23 cellular contexts compared by ENCODE assay signal in genomic region chr13:95756072-95756471, GRCh38.
DNase-seq lines count a peak whose midpoint lies in the region; ATAC-seq, FAIRE-seq and TF ChIP-seq lines count a peak whose summit lies in the region.
"Had no signal": no experiment of that assay in that cellular context is flagged by ENCODE, and none has a peak within 500 bp of the region (broad histone marks: within the 10 kb centered on the region; RNA-seq: fewer than 3 reads in every experiment).

No MANE protein-coding gene starts in this region.

- H3K27ac ChIP-seq in H1 (ENCODE audit: low read depth, low read length) (no peak overlapping the region; the same call in 1 of the 2 replicates), neutrophil (peak overlapping the region; percentile 26)
- H3K27ac ChIP-seq: C4-2B, epithelial cell of prostate, gastroesophageal sphincter, left ventricle myocardium inferior, right lobe of liver had no signal

- FAIRE-seq in H1 (lab: Jason Lieb, UNC) = no peak
- FAIRE-seq: A549, GM12892 had no signal

- no peak overlapping the region for H4K91ac ChIP-seq in H1 (replicated peaks; ENCODE audit: insufficient read length, low read length)

- H4K5ac ChIP-seq in H1 (ENCODE audit: insufficient read length, low read depth, low read length) = peak overlapping the region; percentile 32

- H3K9ac ChIP-seq in H1 (replicated peaks in 1 of 4; ENCODE audit: extremely low read depth in 1 of 4, low read depth in 3 of 4, low read length in 3 of 4) = no peak overlapping the region

- H3K4me1 Mint-ChIP-seq in activated CD8-positive, alpha-beta T cell treated with anti-CD3 and anti-CD28 coated beads for 36 hours (ENCODE audit: low read depth) = peaks cover 7% of the 10 kb centered on the region
- H3K4me1 Mint-ChIP-seq in activated CD8-positive, alpha-beta T cell treated with anti-CD3 and anti-CD28 coated beads, Interleukin-2, amount 10 ng/mL, durations not matched to agents 7 days and 5 days (ENCODE audit: low read depth) = no peaks in the 10 kb centered on the region
- peaks cover 12 to 28% (median 15%) of the 10 kb centered on the region in 3 donors for H3K4me1 Mint-ChIP-seq in T-cell

- no peak for TF ChIP-seq EP300 in H1 (IDR thresholded peaks at IDR 0.05; ENCODE audit: borderline replicate concordance in 1 of 2, low read depth in 2 of 2, low read length in 2 of 2)

- H3K4me3 Mint-ChIP-seq in activated CD8-positive, alpha-beta T cell treated with anti-CD3 and anti-CD28 coated beads for 36 hours = no peak overlapping the region
- H3K4me3 Mint-ChIP-seq in activated CD8-positive, alpha-beta T cell treated with anti-CD3 and anti-CD28 coated beads, Interleukin-2, amount 10 ng/mL, durations not matched to agents 7 days and 5 days = no peak overlapping the region
- no peak overlapping the region for H3K4me3 Mint-ChIP-seq in T-cell
- H3K4me3 Mint-ChIP-seq: T-helper 17 cell, type B pancreatic cell had no signal

- H3K27me3 Mint-ChIP-seq in activated CD8-positive, alpha-beta T cell treated with anti-CD3 and anti-CD28 coated beads for 36 hours = no peaks in the 10 kb centered on the region
- no peaks in the 10 kb centered on the region for H3K27me3 Mint-ChIP-seq in activated CD8-positive, alpha-beta T cell treated with anti-CD3 and anti-CD28 coated beads, Interleukin-2, amount 10 ng/mL, durations not matched to agents 7 days and 5 days (ENCODE audit: low read depth)
- no peaks in the 10 kb centered on the region for H3K27me3 Mint-ChIP-seq in T-cell
- H3K27me3 Mint-ChIP-seq: T-helper 17 cell, type B pancreatic cell had no signal

- H2BK12ac ChIP-seq in H1 (ENCODE audit: low read depth, low read length) = no peak overlapping the region

- H3K9me3 ChIP-seq in H1 (ENCODE audit: insufficient read depth in 2 of 2, low read depth in 1 of 2, low read length in 1 of 2) (no peaks in the 10 kb centered on the region), neutrophil (no peaks in the 10 kb centered on the region)
- H3K9me3 ChIP-seq: A549, gastroesophageal sphincter, left ventricle myocardium inferior, right lobe of liver had no signal

- H2BK5ac ChIP-seq in H1 (ENCODE audit: low read depth, low read length) = peak overlapping the region; percentile 17; the same call in 1 of the 2 replicates

- H3K27ac Mint-ChIP-seq in activated CD8-positive, alpha-beta T cell treated with anti-CD3 and anti-CD28 coated beads for 36 hours = peak overlapping the region; percentile 40
- H3K27ac Mint-ChIP-seq in activated CD8-positive, alpha-beta T cell treated with anti-CD3 and anti-CD28 coated beads, Interleukin-2, amount 10 ng/mL, durations not matched to agents 7 days and 5 days = no peak overlapping the region
- H3K27ac Mint-ChIP-seq in T-cell = peak overlapping the region; percentile 44 to 48
- H3K27ac Mint-ChIP-seq: T-helper 17 cell, type B pancreatic cell had no signal

- H3K9me3 Mint-ChIP-seq in activated CD8-positive, alpha-beta T cell treated with anti-CD3 and anti-CD28 coated beads for 36 hours = peaks cover 2% of the 10 kb centered on the region
- H3K9me3 Mint-ChIP-seq in activated CD8-positive, alpha-beta T cell treated with anti-CD3 and anti-CD28 coated beads, Interleukin-2, amount 10 ng/mL, durations not matched to agents 7 days and 5 days (ENCODE audit: insufficient read depth) = no peaks in the 10 kb centered on the region
- no peaks in the 10 kb centered on the region for H3K9me3 Mint-ChIP-seq in T-cell

- H3K4me1 ChIP-seq in H1 (replicated peaks in 1 of 4; ENCODE audit: control insufficient read depth in 3 of 4, insufficient read depth in 4 of 4, low read length in 3 of 4) (no peaks in the 10 kb centered on the region), neutrophil (ENCODE audit: control insufficient read depth in 1 of 2, insufficient read depth in 1 of 2, low read depth in 1 of 2, low read length in 1 of 2) (peaks cover 14 to 19% of the 10 kb centered on the region in 2 experiments)
- H3K4me1 ChIP-seq: gastroesophageal sphincter, right lobe of liver had no signal

- no peak overlapping the region for H3K18ac ChIP-seq in H1 (ENCODE audit: extremely low read depth, low read length)

- TF ChIP-seq RAD21 in H1 (IDR thresholded peaks at IDR 0.05 in 1 of 2, conservative IDR thresholded peaks at IDR 0.05 in 1 of 2; ENCODE audit: low read depth in 2 of 2, low read length in 2 of 2) = no peak

- no peak overlapping the region for H3K56ac ChIP-seq in H1 (replicated peaks; ENCODE audit: insufficient read length, low read depth, low read length)

- H3K79me1 ChIP-seq in H1 (ENCODE audit: low read depth, low read length) = no peaks in the 10 kb centered on the region

- H3K36me3 ChIP-seq in H1 (ENCODE audit: control insufficient read depth in 2 of 4, insufficient read depth in 4 of 4, low read length in 3 of 4) = peaks cover 0 to 3% (median 0%) of the 10 kb centered on the region in 4 experiments; a peak in 1 of 8 replicates
- peaks cover 25% of the 10 kb centered on the region for H3K36me3 ChIP-seq in neutrophil

- intact Hi-C loops in activated CD8-positive, alpha-beta T cell treated with anti-CD3 and anti-CD28 coated beads for 36 hours (cut with micrococcal nuclease) = no loop called here

- H3K4ac ChIP-seq in H1 (replicated peaks; ENCODE audit: insufficient read length, low read depth, low read length) = no peak overlapping the region

- no peaks in the 10 kb centered on the region for H3K23me2 ChIP-seq in H1 (ENCODE audit: low read depth, low read length)

- no peak for TF ChIP-seq CTCF in activated CD8-positive, alpha-beta T cell treated with anti-CD3 and anti-CD28 coated beads for 36 hours (IDR thresholded peaks at IDR 0.05)
- no peak for TF ChIP-seq CTCF in H1 (IDR thresholded peaks at IDR 0.05; ENCODE audit: control extremely low read depth in 1 of 3, insufficient read depth in 1 of 3, low read depth in 1 of 3, low read length in 3 of 3)
- no peak for TF ChIP-seq CTCF in neutrophil (IDR thresholded peaks at IDR 0.05)
- no peak for TF ChIP-seq CTCF in GM10266 (IDR thresholded peaks at IDR 0.05; ENCODE audit: control insufficient read depth, insufficient read depth, low read depth, missing control alignments)

- TF ChIP-seq POLR2A in H1 (IDR thresholded peaks at IDR 0.05; ENCODE audit: control extremely low read depth in 1 of 2, low read depth in 2 of 2, low read length in 2 of 2) = no peak

- no peak overlapping the region for H2BK20ac ChIP-seq in H1 (ENCODE audit: low read length)

- no peak overlapping the region for H3K23ac ChIP-seq in H1 (ENCODE audit: insufficient read length)

- H3K27me3 ChIP-seq in H1 (replicated peaks in 1 of 4; ENCODE audit: control insufficient read depth in 3 of 4, extremely low read depth in 1 of 4, insufficient read depth in 3 of 4, low read length in 3 of 4) (no peaks in the 10 kb centered on the region), neutrophil (no peaks in the 10 kb centered on the region)
- H3K27me3 ChIP-seq: gastroesophageal sphincter, right lobe of liver had no signal

- no peak overlapping the region for H2AFZ ChIP-seq in H1 (ENCODE audit: low read length)

- ATAC-seq in activated CD8-positive, alpha-beta T cell treated with anti-CD3 and anti-CD28 coated beads for 36 hours = no peak
- ATAC-seq in activated CD8-positive, alpha-beta T cell treated with anti-CD3 and anti-CD28 coated beads, Interleukin-2, amount 10 ng/mL, durations not matched to agents 7 days and 5 days = no peak
- ATAC-seq in T-cell (replicated peaks in 1 of 4) (no peak), HG02884 (IDR thresholded peaks at IDR 0.05; ENCODE audit: unreplicated experiment) (no peak)
- ATAC-seq: A549, gastroesophageal sphincter, T-helper 17 cell had no signal

- H3K4me3 ChIP-seq in H1 (ENCODE audit: extremely low read depth in 1 of 4, insufficient read depth in 2 of 4, low read depth in 3 of 4, low read length in 4 of 4) = no peak overlapping the region
- H3K4me3 ChIP-seq in neutrophil (ENCODE audit: low read depth in 1 of 2, low read length in 1 of 2) = no peak overlapping the region
- H3K4me3 ChIP-seq: A549, gastroesophageal sphincter, left ventricle myocardium inferior, right lobe of liver had no signal

- 92% methylated on average over 5 of the region's 5 CpGs; no CpG with 5 or more reads in 1 of the 2 experiments for WGBS in H1 (ENCODE audit: extremely low coverage in 1 of 2, insufficient coverage in 1 of 2, insufficient read length in 1 of 2, insufficient replicate concordance in 2 of 2, low coverage in 1 of 2, low lambda C conversion rate in 2 of 2, missing lambda C conversion rate in 1 of 2), 2 experiments

- POLR2A ChIA-PET in activated CD8-positive, alpha-beta T cell treated with anti-CD3 and anti-CD28 coated beads for 36 hours (lab: Charles Lee) = interaction anchor here (0.6 to 0.7 kb wide), 2 partner anchors 11 to 47 kb away, joined by 3 to 5 read pairs; no protein-coding TSS in a partner anchor
- POLR2A ChIA-PET in activated CD8-positive, alpha-beta T cell treated with anti-CD3 and anti-CD28 coated beads, Interleukin-2, amount 10 ng/mL, durations not matched to agents 7 days and 5 days (lab: Charles Lee) = no interaction called here
- POLR2A ChIA-PET in T-cell (lab: Charles Lee) = no interaction called here
- POLR2A ChIA-PET in H1 (lab: Charles Lee; ENCODE audit: partially characterized antibody) = interaction anchor here (0.5 kb wide), 1 partner anchor 31 kb away, joined by 3 read pairs; no protein-coding TSS in a partner anchor

- no peak overlapping the region for H4K8ac ChIP-seq in H1 (ENCODE audit: extremely low read depth, insufficient read depth, low read length)

- no peak overlapping the region for H3K4me2 ChIP-seq in H1 (ENCODE audit: insufficient read depth in 1 of 2, low read depth in 2 of 2, low read length in 2 of 2)
- H3K4me2 ChIP-seq: A549 had no signal

- no peak overlapping the region for H2BK120ac ChIP-seq in H1 (replicated peaks; ENCODE audit: low read depth, low read length)

- no peak overlapping the region for H3K14ac ChIP-seq in H1 (ENCODE audit: insufficient read length)

- H3K79me2 ChIP-seq in H1 (ENCODE audit: control insufficient read depth in 1 of 2, insufficient read depth in 2 of 2, low read length in 2 of 2) = no peaks in the 10 kb centered on the region

- peaks cover 14% of the 10 kb centered on the region for H3K36me3 Mint-ChIP-seq in activated CD8-positive, alpha-beta T cell treated with anti-CD3 and anti-CD28 coated beads for 36 hours (ENCODE audit: low read depth)
- H3K36me3 Mint-ChIP-seq in activated CD8-positive, alpha-beta T cell treated with anti-CD3 and anti-CD28 coated beads, Interleukin-2, amount 10 ng/mL, durations not matched to agents 7 days and 5 days (ENCODE audit: low read depth) = peaks cover 15% of the 10 kb centered on the region
- peaks cover 28% of the 10 kb centered on the region for H3K36me3 Mint-ChIP-seq in T-cell

- no peak for DNase-seq in activated CD8-positive, alpha-beta T cell treated with anti-CD3 and anti-CD28 coated beads for 36 hours
- DNase-seq in activated CD8-positive, alpha-beta T cell treated with anti-CD3 and anti-CD28 coated beads, Interleukin-2, amount 10 ng/mL, durations not matched to agents 7 days and 5 days = no peak
- DNase-seq in T-cell (no peak), H1 (ENCODE audit: low read depth in 1 of 2, low spot score in 2 of 2) (no peak), T-helper 1 cell (no peak), GM10266 (ENCODE audit: extremely low spot score) (no peak)
- DNase-seq: activated effector memory CD4-positive, alpha-beta T cell treated with anti-CD3 and anti-CD28 coated beads, Interleukin-2, amount 50 U/mL, for 16 hours; DMS 273 treated with DMSO at 0.1 percent for 48 hours; GF-D8; left ventricle myocardium inferior; NCI-H69; right lobe of liver; SHP77; stimulated activated naive CD4-positive, alpha-beta T cell treated with Interleukin-2 at 50 U/mL for 16 hours; T-helper 17 cell had no signal

- no peak overlapping the region for H2AK5ac ChIP-seq in H1 (ENCODE audit: low read depth, low read length)

- CTCF ChIA-PET in activated CD8-positive, alpha-beta T cell treated with anti-CD3 and anti-CD28 coated beads for 36 hours (lab: Charles Lee) = interaction anchor here (0.9 to 1.0 kb wide), 2 partner anchors 96 to 352 kb away, joined by 3 read pairs; no protein-coding TSS in a partner anchor
- CTCF ChIA-PET in activated CD8-positive, alpha-beta T cell treated with anti-CD3 and anti-CD28 coated beads, Interleukin-2, amount 10 ng/mL, durations not matched to agents 7 days and 5 days (lab: Charles Lee) = no interaction called here
- CTCF ChIA-PET in T-cell (lab: Charles Lee) (no interaction called here), H1 (lab: Charles Lee; ENCODE audit: partially characterized antibody) (interaction anchor here (0.9 to 1.5 kb wide), 4 partner anchors 9 to 376 kb away, joined by 3 to 5 read pairs (median 4); no protein-coding TSS in a partner anchor)

- no peak overlapping the region for H2BK15ac ChIP-seq in H1 (ENCODE audit: low read length)

- H4K20me1 ChIP-seq in H1 (replicated peaks in 1 of 2; ENCODE audit: control insufficient read depth in 1 of 2, insufficient read depth in 2 of 2, low read length in 2 of 2) = no peaks in the 10 kb centered on the region

Comparison
In these comparisons a context has a peak if more than half of its experiments do, and no peak if none do; other contexts are left out.
1. CTCF ChIA-PET loops: an anchor here in activated CD8-positive, alpha-beta T cell treated with anti-CD3 and anti-CD28 coated beads for 36 hours (0.9 to 1.0 kb wide) and H1 (0.9 to 1.5 kb wide); none called in activated CD8-positive, alpha-beta T cell treated with anti-CD3 and anti-CD28 coated beads, Interleukin-2, amount 10 ng/mL, durations not matched to agents 7 days and 5 days and T-cell.
2. POLR2A ChIA-PET loops: an anchor here in activated CD8-positive, alpha-beta T cell treated with anti-CD3 and anti-CD28 coated beads for 36 hours (0.6 to 0.7 kb wide) and H1 (0.5 kb wide); none called in activated CD8-positive, alpha-beta T cell treated with anti-CD3 and anti-CD28 coated beads, Interleukin-2, amount 10 ng/mL, durations not matched to agents 7 days and 5 days and T-cell.